In the genomic region with DNA sequence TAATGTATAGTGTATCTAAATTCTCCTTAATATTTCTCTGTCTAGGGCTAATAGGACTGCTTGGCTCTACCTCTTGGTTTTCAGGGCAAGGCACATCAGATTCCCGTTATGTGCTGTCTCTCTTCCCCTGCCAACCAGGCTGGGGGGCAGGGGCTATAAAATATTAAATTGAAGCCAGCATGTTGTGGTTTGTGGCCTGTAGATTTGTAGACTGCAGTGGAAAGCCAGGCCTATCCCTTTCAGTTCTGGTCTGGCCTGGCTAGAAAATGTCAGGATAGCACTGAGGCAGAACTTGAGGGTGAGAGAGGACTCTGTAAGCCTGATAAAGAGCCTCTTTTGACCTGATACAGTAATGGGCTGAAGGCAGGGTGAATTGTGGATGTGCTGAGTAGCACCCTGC, we compare ENCODE assay signal across 20 cellular contexts. TPM values are rescaled to one million over a fixed set of nuclear protein-coding genes. Genes with fewer than 3 reads are reported as not detected.
DNase-seq lines count a peak whose midpoint lies in the region; ATAC-seq, FAIRE-seq and TF ChIP-seq lines count a peak whose summit lies in the region.
"Had no signal": no experiment of that assay in that cellular context is flagged by ENCODE, and none has a peak within 500 bp of the region (broad histone marks: within the 10 kb centered on the region; RNA-seq: fewer than 3 reads in every experiment).

No MANE protein-coding gene starts in this region.

- DNase-seq in cardiac muscle cell (ENCODE audit: low read depth in 1 of 2, low spot score in 1 of 2), result no peak
- DNase-seq in right atrium auricular region (ENCODE audit: low spot score), result no peak
- no peak for DNase-seq in activated CD4-positive, alpha-beta memory T cell treated with anti-CD3 and anti-CD28 coated beads, Interleukin-2, amount 10 ng/mL, durations not matched to agents 7 days and 5 days
- DNase-seq in endothelial cell of umbilical vein (ENCODE audit: low read depth, low spot score), result no peak
- no peak for DNase-seq in stimulated activated effector memory CD8-positive, alpha-beta T cell treated with anti-CD3 and anti-CD28 coated beads, Interleukin-12 subunit alpha, Interleukin-12 subunit beta, amount 100 ng/mL, for 72 hours (ENCODE audit: low spot score in 2 of 2)
- DNase-seq in MG63, result no peak
- no peak for DNase-seq in stimulated activated naive CD4-positive, alpha-beta T cell treated with Interleukin-2 at 50 U/mL for 16 hours (lab: John Stamatoyannopoulos, UW)
- DNase-seq: activated CD4-positive, alpha-beta T cell treated with anti-CD3 and anti-CD28 coated beads for 48 hours; activated naive CD4-positive, alpha-beta T cell treated with Interleukin-2 at 50 U/mL for 16 hours; body of pancreas; GDM1; NCI-H2171; SW 1271 had no signal

- no peak overlapping the region for H3K4me3 ChIP-seq in cardiac muscle cell
- H3K4me3 ChIP-seq in right atrium auricular region, result no peak overlapping the region
- no peak overlapping the region for H3K4me3 ChIP-seq in endothelial cell of umbilical vein (replicated peaks in 1 of 3; ENCODE audit: insufficient read depth in 1 of 3, low read depth in 1 of 3, low read length in 3 of 3)
- no peak overlapping the region for H3K4me3 ChIP-seq in MG63
- H3K4me3 ChIP-seq: body of pancreas, GM23338, K562 had no signal

- peaks cover 48% of the 10 kb centered on the region for H3K4me1 Mint-ChIP-seq in activated CD4-positive, alpha-beta memory T cell treated with anti-CD3 and anti-CD28 coated beads, Interleukin-2, amount 10 ng/mL, durations not matched to agents 7 days and 5 days
- H3K4me1 Mint-ChIP-seq in stimulated activated effector memory CD8-positive, alpha-beta T cell treated with anti-CD3 and anti-CD28 coated beads, Interleukin-12 subunit alpha, Interleukin-12 subunit beta, amount 100 ng/mL, for 72 hours, result peaks cover 68% of the 10 kb centered on the region
- H3K4me1 Mint-ChIP-seq: GM23338 had no signal

- H3K9me1 ChIP-seq in endothelial cell of umbilical vein (replicated peaks; ENCODE audit: control insufficient read depth, extremely low read depth, insufficient read depth, low read length), result no peaks in the 10 kb centered on the region

- H3K4me3 Mint-ChIP-seq in activated CD4-positive, alpha-beta memory T cell treated with anti-CD3 and anti-CD28 coated beads, Interleukin-2, amount 10 ng/mL, durations not matched to agents 7 days and 5 days, result no peak overlapping the region
- H3K4me3 Mint-ChIP-seq in stimulated activated effector memory CD8-positive, alpha-beta T cell treated with anti-CD3 and anti-CD28 coated beads, Interleukin-12 subunit alpha, Interleukin-12 subunit beta, amount 100 ng/mL, for 72 hours, result no peak overlapping the region
- H3K4me3 Mint-ChIP-seq: CD14-positive monocyte, GM23338 had no signal

- H3K27ac Mint-ChIP-seq in activated CD4-positive, alpha-beta memory T cell treated with anti-CD3 and anti-CD28 coated beads, Interleukin-2, amount 10 ng/mL, durations not matched to agents 7 days and 5 days, result peak overlapping the region; percentile 52
- H3K27ac Mint-ChIP-seq in stimulated activated effector memory CD8-positive, alpha-beta T cell treated with anti-CD3 and anti-CD28 coated beads, Interleukin-12 subunit alpha, Interleukin-12 subunit beta, amount 100 ng/mL, for 72 hours, result peak overlapping the region; percentile 29
- H3K27ac Mint-ChIP-seq: GM23338 had no signal

- dilution Hi-C loops in endothelial cell of umbilical vein (cut with MboI; ENCODE audit: extremely low pct_ligation_motif_present, low sequenced_read_pairs), result no loop called here

- ATAC-seq in stimulated activated effector memory CD8-positive, alpha-beta T cell treated with anti-CD3 and anti-CD28 coated beads, Interleukin-12 subunit alpha, Interleukin-12 subunit beta, amount 100 ng/mL, for 72 hours, result no peak
- no peak for ATAC-seq in HG02938 (IDR thresholded peaks at IDR 0.05; ENCODE audit: unreplicated experiment)
- ATAC-seq: body of pancreas, K562, Right ventricle myocardium inferior had no signal

- TF ChIP-seq CTCF in cardiac muscle cell (IDR thresholded peaks at IDR 0.05; ENCODE audit: low read depth, low read length) (no peak), right atrium auricular region (IDR thresholded peaks at IDR 0.05) (no peak), endothelial cell of umbilical vein (IDR thresholded peaks at IDR 0.05; ENCODE audit: extremely low read depth in 1 of 2, insufficient read depth in 1 of 2, low read depth in 1 of 2, low read length in 2 of 2) (no peak)

- intact Hi-C loops in endothelial cell of umbilical vein (cut with micrococcal nuclease), result no loop called here

- CTCF ChIA-PET in activated CD4-positive, alpha-beta memory T cell treated with anti-CD3 and anti-CD28 coated beads, Interleukin-2, amount 10 ng/mL, durations not matched to agents 7 days and 5 days (lab: Charles Lee), result interaction anchor here (0.6 to 6.3 kb wide), 5 partner anchors 11 to 135 kb away, joined by 3 to 61 read pairs (median 36); no protein-coding TSS in a partner anchor
- CTCF ChIA-PET in endothelial cell of umbilical vein (lab: Charles Lee), result interaction anchor here (0.6 to 2.8 kb wide), 6 partner anchors 10 to 171 kb away, joined by 3 to 16 read pairs (median 4); no protein-coding TSS in a partner anchor

- H3K9me3 ChIP-seq in cardiac muscle cell (ENCODE audit: low read depth) (no peaks in the 10 kb centered on the region), right atrium auricular region (no peaks in the 10 kb centered on the region), endothelial cell of umbilical vein (replicated peaks; ENCODE audit: control insufficient read depth, insufficient read depth, low read length) (no peaks in the 10 kb centered on the region), MG63 (no peaks in the 10 kb centered on the region)
- H3K9me3 ChIP-seq: body of pancreas had no signal

- H3K27me3 Mint-ChIP-seq in activated CD4-positive, alpha-beta memory T cell treated with anti-CD3 and anti-CD28 coated beads, Interleukin-2, amount 10 ng/mL, durations not matched to agents 7 days and 5 days, result no peaks in the 10 kb centered on the region

- H3K27me3 ChIP-seq in cardiac muscle cell (no peaks in the 10 kb centered on the region), right atrium auricular region (no peaks in the 10 kb centered on the region), endothelial cell of umbilical vein (ENCODE audit: control insufficient read depth in 2 of 2, insufficient read depth in 2 of 2, low read length in 2 of 2) (no peaks in the 10 kb centered on the region), MG63 (no peaks in the 10 kb centered on the region)
- H3K27me3 ChIP-seq: body of pancreas had no signal

- H3K9me3 Mint-ChIP-seq in activated CD4-positive, alpha-beta memory T cell treated with anti-CD3 and anti-CD28 coated beads, Interleukin-2, amount 10 ng/mL, durations not matched to agents 7 days and 5 days, result no peaks in the 10 kb centered on the region
- no peaks in the 10 kb centered on the region for H3K9me3 Mint-ChIP-seq in stimulated activated effector memory CD8-positive, alpha-beta T cell treated with anti-CD3 and anti-CD28 coated beads, Interleukin-12 subunit alpha, Interleukin-12 subunit beta, amount 100 ng/mL, for 72 hours
- H3K9me3 Mint-ChIP-seq: CD14-positive monocyte, GM23338 had no signal

- H3K36me3 Mint-ChIP-seq in activated CD4-positive, alpha-beta memory T cell treated with anti-CD3 and anti-CD28 coated beads, Interleukin-2, amount 10 ng/mL, durations not matched to agents 7 days and 5 days (ENCODE audit: low read depth), result peaks cover 89% of the 10 kb centered on the region
- peaks cover 100% of the 10 kb centered on the region for H3K36me3 Mint-ChIP-seq in stimulated activated effector memory CD8-positive, alpha-beta T cell treated with anti-CD3 and anti-CD28 coated beads, Interleukin-12 subunit alpha, Interleukin-12 subunit beta, amount 100 ng/mL, for 72 hours

- H3K4me2 ChIP-seq in endothelial cell of umbilical vein (ENCODE audit: insufficient read depth, low read length), result no peak overlapping the region
- H3K4me2 ChIP-seq: GM23338 had no signal

- no peaks in the 10 kb centered on the region for H3K79me2 ChIP-seq in endothelial cell of umbilical vein (ENCODE audit: control insufficient read depth, insufficient read depth, low read length)

- no peaks in the 10 kb centered on the region for H4K20me1 ChIP-seq in endothelial cell of umbilical vein (replicated peaks; ENCODE audit: control insufficient read depth, extremely low read depth, insufficient read depth, low read length)

- no peak for FAIRE-seq in endothelial cell of umbilical vein (lab: Jason Lieb, UNC)
- FAIRE-seq: colon, K562, TTC549 had no signal

- H3K36me3 ChIP-seq in cardiac muscle cell, result peaks cover 74% of the 10 kb centered on the region
- H3K36me3 ChIP-seq in right atrium auricular region, result peaks cover 94% of the 10 kb centered on the region
- peaks cover 71 to 72% of the 10 kb centered on the region in 2 experiments for H3K36me3 ChIP-seq in endothelial cell of umbilical vein (ENCODE audit: control insufficient read depth in 2 of 2, extremely low read depth in 1 of 2, insufficient read depth in 2 of 2, low read length in 2 of 2)
- H3K36me3 ChIP-seq in MG63, result peaks cover 87% of the 10 kb centered on the region

- no TSS peak for BruUV-seq in endothelial cell of umbilical vein (replicated peaks; lab: Mats Ljungman, UMichigan)

- no peak for TF ChIP-seq POLR2A in endothelial cell of umbilical vein (IDR thresholded peaks at IDR 0.05; ENCODE audit: low read depth, low read length)

- H3K4me1 ChIP-seq in cardiac muscle cell (ENCODE audit: low read depth) (peaks cover 17% of the 10 kb centered on the region), right atrium auricular region (peaks cover 0 to 12% of the 10 kb centered on the region in 2 donors), endothelial cell of umbilical vein (ENCODE audit: control insufficient read depth, extremely low read depth, insufficient read depth, low read length) (no peaks in the 10 kb centered on the region)
- H3K4me1 ChIP-seq: body of pancreas had no signal

- POLR2A ChIA-PET in activated CD4-positive, alpha-beta memory T cell treated with anti-CD3 and anti-CD28 coated beads, Interleukin-2, amount 10 ng/mL, durations not matched to agents 7 days and 5 days (lab: Charles Lee), result interaction anchor here (1.4 to 5.8 kb wide), 2 partner anchors 11 to 65 kb away, joined by 7 to 66 read pairs; no protein-coding TSS in a partner anchor
- POLR2A ChIA-PET in endothelial cell of umbilical vein (lab: Charles Lee), result no interaction called here

- H2AFZ ChIP-seq in endothelial cell of umbilical vein (ENCODE audit: low read depth, low read length), result no peak overlapping the region
- H2AFZ ChIP-seq: GM23338 had no signal

- H3K9ac ChIP-seq in endothelial cell of umbilical vein (replicated peaks; ENCODE audit: extremely low read depth, insufficient read depth, low read length), result no peak overlapping the region

- H3K27ac ChIP-seq in cardiac muscle cell (peak overlapping the region; percentile 7), right atrium auricular region (no peak overlapping the region), endothelial cell of umbilical vein (ENCODE audit: insufficient read depth, low read depth, low read length) (no peak overlapping the region)
- H3K27ac ChIP-seq: body of pancreas had no signal

RNA-seq across cellular contexts. Expression of a gene that starts 14.4 kb away (rescaled TPM):
- total RNA-seq in cardiac muscle cell (49.1 and 72.1 TPM in 2 replicates), right atrium auricular region (10 to 100 TPM; 52.7 to 55.9 TPM), endothelial cell of umbilical vein (62.3 and 66.9 TPM in 2 replicates)
- polyA plus RNA-seq in cardiac muscle cell (62.9 and 85.1 TPM in 2 replicates), endothelial cell of umbilical vein (57.9 and 73.1 TPM in 2 replicates)
- 100 to 1,000 TPM; 333 to 338 TPM for total RNA-seq in activated CD4-positive, alpha-beta memory T cell treated with anti-CD3 and anti-CD28 coated beads, Interleukin-2, amount 10 ng/mL, durations not matched to agents 7 days and 5 days
- polyA plus RNA-seq in endothelial cell of umbilical vein (2011; cell fraction: cytosol; rRNA removed), result 41.3 and 53.7 TPM in 2 replicates
- 132 and 162 TPM in 2 replicates for polyA plus RNA-seq in endothelial cell of umbilical vein (2011; cell fraction: nucleus; rRNA removed)
- 41.3 and 55.6 TPM in 2 replicates for polyA plus RNA-seq in endothelial cell of umbilical vein (2012)
- polyA minus RNA-seq in endothelial cell of umbilical vein, result 30.8 and 39.9 TPM in 2 replicates
- polyA minus RNA-seq in endothelial cell of umbilical vein (2011; cell fraction: cytosol; rRNA and poly(A)+ RNA removed), result 52.9 TPM
- polyA minus RNA-seq in endothelial cell of umbilical vein (2011; cell fraction: nucleus; rRNA and poly(A)+ RNA removed), result 38.1 and 49.4 TPM in 2 replicates
- total RNA-seq in MG63 (2014; rRNA removed; shearing (Covaris generic); ENCODE audit: low replicate concordance), result 24.2 and 31.8 TPM in 2 replicates

RNA-seq across cellular contexts. Expression of a gene that starts 37.3 kb away (rescaled TPM):
- 50.7 and 53.5 TPM in 2 replicates for total RNA-seq in cardiac muscle cell
- 39.4 and 47.6 TPM in 2 replicates for polyA plus RNA-seq in cardiac muscle cell
- 10 to 100 TPM; 14.1 to 14.9 TPM for total RNA-seq in right atrium auricular region
- total RNA-seq in activated CD4-positive, alpha-beta memory T cell treated with anti-CD3 and anti-CD28 coated beads, Interleukin-2, amount 10 ng/mL, durations not matched to agents 7 days and 5 days, result 100 to 1,000 TPM; 157 to 163 TPM
- 57.5 and 69.6 TPM in 2 replicates for total RNA-seq in endothelial cell of umbilical vein
- 43.5 and 51.2 TPM in 2 replicates for polyA plus RNA-seq in endothelial cell of umbilical vein
- 23.3 and 32.6 TPM in 2 replicates for polyA plus RNA-seq in endothelial cell of umbilical vein (2011; cell fraction: cytosol; rRNA removed)
- polyA plus RNA-seq in endothelial cell of umbilical vein (2011; cell fraction: nucleus; rRNA removed), result 110 TPM in 2 replicates
- 18.1 and 22.7 TPM in 2 replicates for polyA plus RNA-seq in endothelial cell of umbilical vein (2012)
- 22.4 and 23.7 TPM in 2 replicates for polyA minus RNA-seq in endothelial cell of umbilical vein
- polyA minus RNA-seq in endothelial cell of umbilical vein (2011; cell fraction: cytosol; rRNA and poly(A)+ RNA removed), result 12.2 TPM
- polyA minus RNA-seq in endothelial cell of umbilical vein (2011; cell fraction: nucleus; rRNA and poly(A)+ RNA removed), result 36.1 and 50.4 TPM in 2 replicates
- 17.2 and 25.8 TPM in 2 replicates for total RNA-seq in MG63 (2014; rRNA removed; shearing (Covaris generic); ENCODE audit: low replicate concordance)

RNA-seq across cellular contexts. Expression of a gene that starts 51.5 kb away (rescaled TPM):
- total RNA-seq in cardiac muscle cell (18.7 and 39.9 TPM in 2 replicates), right atrium auricular region (10 to 100 TPM; 14.7 to 23.6 TPM), endothelial cell of umbilical vein (16.5 and 22.5 TPM in 2 replicates)
- polyA plus RNA-seq in cardiac muscle cell (26.7 and 28.0 TPM in 2 replicates), endothelial cell of umbilical vein (14.3 and 16.4 TPM in 2 replicates)
- total RNA-seq in activated CD4-positive, alpha-beta memory T cell treated with anti-CD3 and anti-CD28 coated beads, Interleukin-2, amount 10 ng/mL, durations not matched to agents 7 days and 5 days, result 10 to 100 TPM; 15.4 to 19.0 TPM
- 6.1 and 9.0 TPM in 2 replicates for polyA plus RNA-seq in endothelial cell of umbilical vein (2011; cell fraction: cytosol; rRNA removed)
- 44.3 and 57.9 TPM in 2 replicates for polyA plus RNA-seq in endothelial cell of umbilical vein (2011; cell fraction: nucleus; rRNA removed)
- polyA plus RNA-seq in endothelial cell of umbilical vein (2012), result 15.7 and 20.8 TPM in 2 replicates
- polyA minus RNA-seq in endothelial cell of umbilical vein, result 5.8 and 9.4 TPM in 2 replicates
- polyA minus RNA-seq in endothelial cell of umbilical vein (2011; cell fraction: cytosol; rRNA and poly(A)+ RNA removed), result 15.0 TPM
- 5.3 and 12.8 TPM in 2 replicates for polyA minus RNA-seq in endothelial cell of umbilical vein (2011; cell fraction: nucleus; rRNA and poly(A)+ RNA removed)
- 3.8 and 5.1 TPM in 2 replicates for total RNA-seq in MG63 (2014; rRNA removed; shearing (Covaris generic); ENCODE audit: low replicate concordance)
